In genomic region chr22:26662160-26662559, GRCh38 we compare ENCODE assay signal across 1 cellular context.
TF ChIP-seq lines count a peak whose summit lies in the region.

No MANE protein-coding gene starts in this region.

TF ChIP-seq in H1, 55 proteins besides CTCF, POLR2A, EP300 and RAD21:
- TF ChIP-seq RBBP5 (IDR thresholded peaks at IDR 0.05; ENCODE audit: borderline replicate concordance, low read depth, low read length) (no peak), JUND (IDR thresholded peaks at IDR 0.05; ENCODE audit: low read length) (no peak), JUN (IDR thresholded peaks at IDR 0.05; ENCODE audit: low read depth, low read length) (no peak), KDM1A (IDR thresholded peaks at IDR 0.05; ENCODE audit: borderline replicate concordance, low read length) (peak; percentile 83; the same call in 1 of the 2 replicates), KDM5A (IDR thresholded peaks at IDR 0.05; ENCODE audit: low read length) (no peak)
